22 cellular contexts compared by ENCODE assay signal in the genomic region with DNA sequence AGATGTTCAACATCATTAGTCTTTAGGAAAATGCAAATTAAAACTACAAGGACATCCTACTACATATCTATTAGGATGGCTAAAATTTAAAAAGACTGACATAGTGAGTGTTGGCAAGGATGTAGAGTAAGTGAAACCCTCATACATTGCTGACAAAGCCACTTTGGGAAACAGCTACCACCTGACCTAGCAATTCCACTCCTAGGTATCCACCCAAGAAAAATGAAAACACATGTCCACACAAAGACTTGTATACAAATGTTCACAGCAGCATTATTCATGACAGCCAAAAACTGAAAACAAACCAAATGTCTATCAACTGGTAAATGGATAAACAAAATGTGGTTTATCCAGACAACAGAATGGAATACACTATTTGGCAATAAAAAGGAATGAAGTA.
"Had no signal": no experiment of that assay in that cellular context is flagged by ENCODE, and none has a peak within 500 bp of the region (broad histone marks: within the 10 kb centered on the region; RNA-seq: fewer than 3 reads in every experiment).

No MANE protein-coding gene starts in this region.

- H3K4me1 ChIP-seq: colonic mucosa had no signal

- H3K36me3 ChIP-seq: adrenal gland, cardiac muscle cell, colonic mucosa, gastrocnemius medialis, heart left ventricle had no signal

- H3K27me3 ChIP-seq: adrenal gland, body of pancreas, cardiac muscle cell, colonic mucosa, foreskin keratinocyte, gastrocnemius medialis had no signal

- H3K4me3 ChIP-seq: adrenal gland, body of pancreas, cardiac muscle cell, colonic mucosa, gastrocnemius medialis, heart left ventricle had no signal

- H3K27ac Mint-ChIP-seq: activated CD4-positive, alpha-beta T cell treated with anti-CD3 and anti-CD28 coated beads, Interleukin-2, amount 10 ng/mL, durations not matched to agents 7 days and 5 days; activated naive CD8-positive, alpha-beta T cell treated with anti-CD3 and anti-CD28 coated beads for 36 hours; activated naive CD8-positive, alpha-beta T cell treated with anti-CD3 and anti-CD28 coated beads, Interleukin-2, amount 50 U/mL, for 24 hours; endodermal cell had no signal

- DNase-seq: activated CD4-positive, CD25-positive, alpha-beta regulatory T cell treated with anti-CD3 and anti-CD28 coated beads, Interleukin-2, amount 50 U/mL, for 72 hours; activated CD8-positive, alpha-beta memory T cell treated with anti-CD3 and anti-CD28 coated beads for 24 hours; activated gamma-delta T cell; activated naive CD4-positive, alpha-beta T cell; activated naive CD8-positive, alpha-beta T cell treated with anti-CD3 and anti-CD28 coated beads for 36 hours; adrenal gland; amygdala; aorta; cerebellar nuclear complex; effector CD8-positive, alpha-beta T cell; foreskin keratinocyte; gastrocnemius medialis; glutamatergic neuron; heart left ventricle had no signal

- ATAC-seq: body of pancreas, foreskin keratinocyte, gastrocnemius medialis, heart left ventricle had no signal

- H3K27me3 Mint-ChIP-seq: activated CD4-positive, alpha-beta T cell treated with anti-CD3 and anti-CD28 coated beads, Interleukin-2, amount 10 ng/mL, durations not matched to agents 7 days and 5 days; activated CD8-positive, alpha-beta T cell treated with anti-CD3 and anti-CD28 coated beads for 36 hours; activated naive CD4-positive, alpha-beta T cell treated with anti-CD3 and anti-CD28 coated beads, Interleukin-2, amount 50 U/mL, for 24 hours; activated naive CD8-positive, alpha-beta T cell treated with anti-CD3 and anti-CD28 coated beads for 36 hours; activated naive CD8-positive, alpha-beta T cell treated with anti-CD3 and anti-CD28 coated beads, Interleukin-2, amount 50 U/mL, for 24 hours had no signal

- H3K27ac ChIP-seq: adrenal gland, body of pancreas, cardiac muscle cell, colonic mucosa, foreskin keratinocyte, gastrocnemius medialis, heart left ventricle had no signal

- H3K9me3 ChIP-seq: adrenal gland, body of pancreas, colonic mucosa, gastrocnemius medialis had no signal

- H3K4me3 Mint-ChIP-seq: activated CD4-positive, alpha-beta T cell treated with anti-CD3 and anti-CD28 coated beads, Interleukin-2, amount 10 ng/mL, durations not matched to agents 7 days and 5 days; activated CD8-positive, alpha-beta T cell treated with anti-CD3 and anti-CD28 coated beads for 36 hours; activated naive CD4-positive, alpha-beta T cell treated with anti-CD3 and anti-CD28 coated beads, Interleukin-2, amount 50 U/mL, for 24 hours; activated naive CD8-positive, alpha-beta T cell treated with anti-CD3 and anti-CD28 coated beads for 36 hours; activated naive CD8-positive, alpha-beta T cell treated with anti-CD3 and anti-CD28 coated beads, Interleukin-2, amount 50 U/mL, for 24 hours; endodermal cell had no signal

- H3K9me3 Mint-ChIP-seq: activated naive CD4-positive, alpha-beta T cell treated with anti-CD3 and anti-CD28 coated beads, Interleukin-2, amount 50 U/mL, for 24 hours; activated naive CD8-positive, alpha-beta T cell treated with anti-CD3 and anti-CD28 coated beads for 36 hours; activated naive CD8-positive, alpha-beta T cell treated with anti-CD3 and anti-CD28 coated beads, Interleukin-2, amount 50 U/mL, for 24 hours had no signal
